Comparison of ENCODE assay signal across 14 cellular contexts in the genomic region with DNA sequence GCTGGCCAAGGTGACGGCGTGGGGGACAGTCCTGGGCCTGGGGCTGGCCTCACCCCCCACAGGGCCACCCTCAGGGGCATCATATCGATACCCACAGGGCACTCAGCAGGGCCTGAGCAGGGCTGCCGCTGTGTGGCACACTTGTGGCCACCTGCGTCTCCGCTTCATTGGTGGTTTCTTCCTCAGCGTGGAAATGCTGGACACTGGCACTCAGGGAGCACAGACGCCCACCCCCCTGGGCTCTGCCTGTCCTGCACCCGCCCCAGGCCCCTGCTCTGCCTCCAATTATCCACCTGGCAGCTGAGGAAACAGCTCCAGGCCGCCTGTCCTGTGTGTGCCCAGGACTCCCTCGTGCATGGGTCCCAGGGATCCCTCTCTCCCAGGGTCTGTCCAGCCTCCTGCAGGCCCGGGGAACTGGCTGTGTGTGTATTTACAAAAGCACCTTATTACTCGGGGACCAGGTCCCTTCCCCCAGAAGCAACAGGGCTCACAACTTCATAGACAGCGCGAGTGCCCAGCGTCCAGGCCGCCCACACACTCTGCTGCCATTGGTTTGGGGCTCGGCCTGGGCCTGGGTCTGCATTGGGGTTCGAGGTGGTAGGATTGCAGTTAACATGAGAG. TPM values are rescaled to one million over a fixed set of nuclear protein-coding genes. Genes with fewer than 3 reads are reported as not detected.
DNase-seq lines count a peak whose midpoint lies in the region; ATAC-seq, FAIRE-seq and TF ChIP-seq lines count a peak whose summit lies in the region.
"Had no signal": no experiment of that assay in that cellular context is flagged by ENCODE, and none has a peak within 500 bp of the region (broad histone marks: within the 10 kb centered on the region; RNA-seq: fewer than 3 reads in every experiment).

No MANE protein-coding gene starts in this region.

- H3K27ac ChIP-seq in left ventricle myocardium inferior (replicated peaks) = no peak overlapping the region
- no peak overlapping the region for H3K27ac ChIP-seq in pancreas
- H3K27ac ChIP-seq: parathyroid adenoma, SJCRH30 had no signal

- FAIRE-seq in D721Med (lab: Jason Lieb, UNC) = no peak
- FAIRE-seq in pancreas (lab: Jason Lieb, UNC) = no peak

- intact Hi-C loops in left ventricle myocardium inferior (cut with micrococcal nuclease) (no loop called here), pancreas (cut with DNase I) (no loop called here)

- no peak for ATAC-seq in pancreas

- no peak overlapping the region for H3K4me3 ChIP-seq in left ventricle myocardium inferior
- no peak overlapping the region for H3K4me3 ChIP-seq in pancreas
- H3K4me3 ChIP-seq: SJCRH30 had no signal

- DNase-seq in D721Med (ENCODE audit: insufficient read length, low spot score) (peak; percentile 6), NCI-H69 (lab: John Stamatoyannopoulos, UW) (peak; percentile 49), left ventricle myocardium inferior (peak; percentile 12), pancreas (peak in 5 of 6 donors; percentile 1 to 49 (median 10)), occipital lobe (lab: John Stamatoyannopoulos, UW) (no peak), dedifferentiated amniotic fluid mesenchymal stem cell (ENCODE audit: extremely low spot score) (no peak)
- no peak for DNase-seq in stimulated activated naive CD4-positive, alpha-beta T cell treated with Interleukin-2 at 50 U/mL for 16 hours (lab: John Stamatoyannopoulos, UW)
- DNase-seq: GF-D8; mesendoderm; NCI-H2107; NK-92 treated with Interleukin-12 subunit alpha and Interleukin-12 subunit beta, amount 100 ng/mL, for 24 hours had no signal

- H3K27me3 ChIP-seq in left ventricle myocardium inferior (ENCODE audit: low read depth) (peaks cover 28% of the 10 kb centered on the region), pancreas (no peaks in the 10 kb centered on the region)
- H3K27me3 ChIP-seq: SJCRH30 had no signal

- H3K36me3 ChIP-seq in left ventricle myocardium inferior (no peaks in the 10 kb centered on the region), pancreas (no peaks in the 10 kb centered on the region)
- H3K36me3 ChIP-seq: SJCRH30 had no signal

- H3K9me3 ChIP-seq in left ventricle myocardium inferior (replicated peaks) (no peaks in the 10 kb centered on the region), pancreas (no peaks in the 10 kb centered on the region)
- H3K9me3 ChIP-seq: SJCRH30 had no signal

- WGBS in pancreas, 2 donors = 80 to 84% methylated on average over 19 of the region's 19 CpGs

- H3K4me1 ChIP-seq in left ventricle myocardium inferior (peaks cover 32% of the 10 kb centered on the region), pancreas (no peaks in the 10 kb centered on the region)
- H3K4me1 ChIP-seq: parathyroid adenoma had no signal

- TF ChIP-seq CTCF in D721Med (IDR thresholded peaks at IDR 0.05; ENCODE audit: insufficient read depth, missing control alignments) (no peak), left ventricle myocardium inferior (IDR thresholded peaks at IDR 0.05; ENCODE audit: borderline replicate concordance) (no peak), pancreas (IDR thresholded peaks at IDR 0.05) (no peak)

RNA-seq across cellular contexts. Expression of gene CROCC2, which starts 13.1 kb away (rescaled TPM):
- total RNA-seq in left ventricle myocardium inferior (not detected), pancreas (under 1 TPM in 1 of 6 donors, not detected in 5; 0.04 TPM), occipital lobe (under 0.01 TPM)
- polyA plus RNA-seq in pancreas = under 1 TPM; 0.04 to 0.05 TPM
- polyA plus RNA-seq: aorta had no signal

RNA-seq across cellular contexts. Expression of gene MAB21L4, which starts 23.3 kb away (rescaled TPM):
- total RNA-seq in left ventricle myocardium inferior (not detected), pancreas (1 to 10 TPM in 2 of 6 donors, under 1 TPM in 4; 0.14 to 1.5 (median 0.45) TPM), occipital lobe (not detected)
- polyA plus RNA-seq in pancreas = 1 to 10 TPM; 2.0 TPM
- total RNA-seq: aorta had no signal

RNA-seq across cellular contexts. Expression of gene AGXT, which starts 50.6 kb away (rescaled TPM):
- total RNA-seq in left ventricle myocardium inferior (not detected), pancreas (under 1 TPM in 1 of 6 donors, not detected in 5; 0.76 TPM), occipital lobe (not detected)
- under 1 TPM; 0.07 to 0.08 TPM for polyA plus RNA-seq in pancreas
- total RNA-seq: aorta had no signal
- polyA plus RNA-seq: aorta had no signal

Comparison
In these comparisons a context has a peak if more than half of its experiments do, and no peak if none do; other contexts are left out.
1. DNase-seq: peak in D721Med (single experiment), NCI-H69 (single experiment), left ventricle myocardium inferior (single experiment) and pancreas (5 of 6); none in occipital lobe (single experiment), dedifferentiated amniotic fluid mesenchymal stem cell (single experiment) and stimulated activated naive CD4-positive, alpha-beta T cell treated with Interleukin-2 at 50 U/mL for 16 hours (single experiment).